In the genomic region with DNA sequence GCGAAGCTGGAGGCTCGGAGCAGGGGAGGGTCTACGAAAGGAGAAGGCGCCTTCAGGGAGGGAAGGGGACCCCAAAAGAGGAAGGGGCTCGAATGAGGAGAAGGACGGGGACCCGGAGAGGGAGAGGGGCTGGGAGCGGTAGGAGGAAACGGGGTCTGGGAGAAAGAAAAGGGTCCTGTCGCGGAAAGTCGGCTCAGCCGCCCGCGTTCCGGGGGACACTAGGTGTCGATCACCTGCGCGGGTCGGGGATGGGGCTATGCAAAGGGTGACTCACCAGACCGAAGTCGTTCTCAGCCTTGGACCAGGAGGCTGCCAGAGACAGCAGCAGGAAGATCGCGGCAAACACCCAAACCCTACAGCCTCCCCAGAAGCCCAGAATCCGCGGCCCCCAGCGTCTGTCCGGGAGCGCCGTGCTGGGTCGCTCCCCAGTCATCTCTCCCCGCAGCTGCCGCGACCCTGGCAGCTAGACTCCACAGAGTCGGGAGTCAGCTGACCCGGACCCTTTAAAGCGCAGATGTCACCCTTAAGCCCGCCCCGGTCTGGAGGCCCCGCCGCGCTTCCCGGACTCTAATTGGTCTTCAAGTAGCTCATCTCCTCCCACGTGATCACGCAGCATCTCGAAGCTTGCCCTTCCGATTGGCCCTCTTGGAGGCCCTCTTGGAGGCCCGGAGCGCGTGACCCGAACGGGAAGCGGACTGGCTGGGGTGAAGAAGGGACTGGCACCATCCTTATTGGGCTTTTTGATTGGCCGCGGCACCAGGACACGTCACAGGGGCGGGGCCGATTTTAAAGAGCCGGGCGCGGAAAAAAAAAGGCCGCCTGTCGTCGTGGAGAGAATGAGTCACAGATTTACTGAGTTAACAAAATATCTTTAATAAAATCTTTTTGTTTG, we compare ENCODE assay signal across 8 cellular contexts. TPM values are rescaled to one million over a fixed set of nuclear protein-coding genes. Genes with fewer than 3 reads are reported as not detected.
DNase-seq lines count a peak whose midpoint lies in the region; ATAC-seq and TF ChIP-seq lines count a peak whose summit lies in the region.

A gene (minus strand): TSS at position 478 of the 892 bp plus-strand sequence. CDS start 45 bp downstream, at position 433.

- peak within 1 kb of the TSS; percentile 94 for H3K4me3 Mint-ChIP-seq in type B pancreatic cell

- peak; percentile 88 to 99 for TF ChIP-seq POLR2A in heart left ventricle (IDR thresholded peaks at IDR 0.05)

- no peaks in the 10 kb centered on the region for H3K9me3 Mint-ChIP-seq in type B pancreatic cell

- no peaks in the 10 kb centered on the region for H3K27me3 ChIP-seq in heart left ventricle

- ATAC-seq in HG02870 (IDR thresholded peaks at IDR 0.05; ENCODE audit: unreplicated experiment): peak; percentile 93
- ATAC-seq in heart left ventricle: peak; percentile 98 to 99 (median 98)

- peak within 1 kb of the TSS; percentile 38 to 90 (median 84) for H3K27ac ChIP-seq in heart left ventricle

- H3K27ac Mint-ChIP-seq in type B pancreatic cell: peak within 1 kb of the TSS; percentile 95

- H3K9me3 ChIP-seq in heart left ventricle: no peaks in the 10 kb centered on the region

- peak within 1 kb of the TSS; percentile 62 to 91 (median 76) for H3K4me3 ChIP-seq in heart left ventricle

- H3K36me3 ChIP-seq in heart left ventricle: peaks cover 0 to 38% (median 31%) of the 10 kb centered on the region in 9 donors

- peaks cover 23% of the 10 kb centered on the region for H3K4me1 Mint-ChIP-seq in type B pancreatic cell (ENCODE audit: unreplicated experiment)

- intact Hi-C loops in T-helper 1 cell treated with Interleukin-12 subunit alpha and Interleukin-12 subunit beta and Interleukin-4 antibody, amounts not matched to agents 30 ng/mL and 1 ng/mL, for 36 hours (cut with micrococcal nuclease): loop anchor here (1.0 to 2.0 kb wide), 12 partner anchors 28 to 665 kb away; a partner anchor contains a TSS
- intact Hi-C loops in heart left ventricle (cut with DNase I): loop anchor here in 4 of 10 donors (2.0 to 10.0 kb wide), 3 partner anchors 26 to 178 kb away; a partner anchor contains a TSS

- H3K4me1 ChIP-seq in heart left ventricle: peaks cover 0 to 24% (median 16%) of the 10 kb centered on the region in 12 donors

- peak; percentile 100 for DNase-seq in GM13976 (ENCODE audit: low spot score)
- peak; percentile 98 for DNase-seq in NCI-H146 treated with DMSO at 0.1 percent for 48 hours (lab: John Stamatoyannopoulos, UW; ENCODE audit: unreplicated experiment)
- DNase-seq in amniotic epithelial cell (ENCODE audit: low read depth): peak; percentile 100
- DNase-seq in heart left ventricle: peak; percentile 100
- DNase-seq in pons (ENCODE audit: low spot score): peak; percentile 100
- peak; percentile 98 for DNase-seq in type B pancreatic cell (ENCODE audit: extremely low spot score, unreplicated experiment)

- TF ChIP-seq CTCF in GM13976 (IDR thresholded peaks at IDR 0.05; ENCODE audit: borderline replicate concordance, control extremely low read depth, extremely low read depth, insufficient read depth, missing control alignments) (no peak), heart left ventricle (IDR thresholded peaks at IDR 0.05) (no peak), type B pancreatic cell (conservative IDR thresholded peaks at IDR 0.05) (no peak)

- in situ Hi-C loops in GM13976 (cut with MboI; ENCODE audit: low sequenced_read_pairs, unreplicated experiment): no loop called here

- 0 to 1% (median 1%) methylated on average over 46 to 64 of the region's 64 CpGs for WGBS in heart left ventricle, 4 donors

- H3K36me3 Mint-ChIP-seq in type B pancreatic cell: peaks cover 1% of the 10 kb centered on the region

- H3K27me3 Mint-ChIP-seq in type B pancreatic cell: no peaks in the 10 kb centered on the region

RNA-seq across cellular contexts. Expression of the gene that starts here (rescaled TPM):
- 33.2 and 33.8 TPM in 2 replicates for total RNA-seq in T-helper 1 cell treated with Interleukin-12 subunit alpha and Interleukin-12 subunit beta and Interleukin-4 antibody, amounts not matched to agents 30 ng/mL and 1 ng/mL, for 36 hours
- total RNA-seq in heart left ventricle (10 to 100 TPM; 18.7 to 39.5 (median 27.6) TPM), type B pancreatic cell (ENCODE audit: low replicate concordance) (46.9 and 62.5 TPM in 2 replicates)
- polyA plus RNA-seq in heart left ventricle: 10 to 100 TPM; 19.1 to 63.1 TPM

Comparison
In these comparisons a context has a peak if more than half of its experiments do, and no peak if none do; other contexts are left out.
1. Peak in every context shown above with its lines: DNase-seq, ATAC-seq, H3K4me3 ChIP-seq and H3K27ac ChIP-seq.